1 cellular context compared by ENCODE assay signal in the genomic region with DNA sequence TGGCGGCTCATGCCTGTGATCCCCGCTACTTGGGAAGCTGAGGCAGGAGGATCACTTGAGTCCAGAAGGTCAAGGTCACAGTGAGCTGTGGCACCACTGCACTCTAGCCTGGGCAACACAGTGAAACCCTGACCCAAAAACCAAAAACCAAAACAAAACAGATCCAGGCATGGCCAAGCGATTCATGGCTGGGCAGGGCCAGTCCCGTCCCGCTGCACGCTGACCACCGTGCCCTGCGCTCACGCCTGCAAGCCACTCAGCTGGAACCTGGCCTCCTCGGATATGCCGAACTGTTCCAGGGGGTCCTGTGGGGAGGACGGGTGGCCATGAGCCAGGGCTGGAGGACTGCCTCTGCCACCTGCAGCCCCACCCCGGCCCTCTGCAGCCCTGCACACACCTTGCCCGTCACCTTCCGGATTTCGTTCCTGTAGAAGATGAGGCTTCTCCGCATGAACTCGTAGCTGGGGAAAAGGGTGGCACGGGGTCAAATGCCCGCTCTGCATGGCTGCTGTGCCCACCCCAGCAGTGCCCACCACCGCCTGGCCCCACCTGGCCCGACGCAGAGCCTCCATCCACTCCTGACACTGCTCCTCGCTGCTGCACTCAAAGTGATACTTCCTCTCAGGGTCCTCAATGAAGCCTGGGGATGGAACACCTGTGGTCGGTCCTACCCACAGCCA.
TF ChIP-seq lines count a peak whose summit lies in the region.

No MANE protein-coding gene starts in this region.

TF ChIP-seq in H1, 55 proteins besides CTCF, POLR2A, EP300 and RAD21:
- TF ChIP-seq JUND (IDR thresholded peaks at IDR 0.05; ENCODE audit: low read length) (no peak), MAFK (IDR thresholded peaks at IDR 0.05; ENCODE audit: low read depth, low read length) (no peak), SUZ12 (IDR thresholded peaks at IDR 0.05; ENCODE audit: low read length) (no peak), CHD1 (IDR thresholded peaks at IDR 0.05; ENCODE audit: low read depth, low read length) (no peak), SIN3A (conservative IDR thresholded peaks at IDR 0.05 in 1 of 2, IDR thresholded peaks at IDR 0.05 in 1 of 2; ENCODE audit: low read depth in 1 of 2, low read length in 2 of 2) (no peak), HDAC6 (IDR thresholded peaks at IDR 0.05; ENCODE audit: low read depth, low read length) (no peak), RFX5 (IDR thresholded peaks at IDR 0.05; ENCODE audit: borderline replicate concordance, low read depth, low read length) (no peak), GTF2F1 (IDR thresholded peaks at IDR 0.05; ENCODE audit: borderline replicate concordance, low read depth, low read length) (no peak)
- TF ChIP-seq, protein P1, sequence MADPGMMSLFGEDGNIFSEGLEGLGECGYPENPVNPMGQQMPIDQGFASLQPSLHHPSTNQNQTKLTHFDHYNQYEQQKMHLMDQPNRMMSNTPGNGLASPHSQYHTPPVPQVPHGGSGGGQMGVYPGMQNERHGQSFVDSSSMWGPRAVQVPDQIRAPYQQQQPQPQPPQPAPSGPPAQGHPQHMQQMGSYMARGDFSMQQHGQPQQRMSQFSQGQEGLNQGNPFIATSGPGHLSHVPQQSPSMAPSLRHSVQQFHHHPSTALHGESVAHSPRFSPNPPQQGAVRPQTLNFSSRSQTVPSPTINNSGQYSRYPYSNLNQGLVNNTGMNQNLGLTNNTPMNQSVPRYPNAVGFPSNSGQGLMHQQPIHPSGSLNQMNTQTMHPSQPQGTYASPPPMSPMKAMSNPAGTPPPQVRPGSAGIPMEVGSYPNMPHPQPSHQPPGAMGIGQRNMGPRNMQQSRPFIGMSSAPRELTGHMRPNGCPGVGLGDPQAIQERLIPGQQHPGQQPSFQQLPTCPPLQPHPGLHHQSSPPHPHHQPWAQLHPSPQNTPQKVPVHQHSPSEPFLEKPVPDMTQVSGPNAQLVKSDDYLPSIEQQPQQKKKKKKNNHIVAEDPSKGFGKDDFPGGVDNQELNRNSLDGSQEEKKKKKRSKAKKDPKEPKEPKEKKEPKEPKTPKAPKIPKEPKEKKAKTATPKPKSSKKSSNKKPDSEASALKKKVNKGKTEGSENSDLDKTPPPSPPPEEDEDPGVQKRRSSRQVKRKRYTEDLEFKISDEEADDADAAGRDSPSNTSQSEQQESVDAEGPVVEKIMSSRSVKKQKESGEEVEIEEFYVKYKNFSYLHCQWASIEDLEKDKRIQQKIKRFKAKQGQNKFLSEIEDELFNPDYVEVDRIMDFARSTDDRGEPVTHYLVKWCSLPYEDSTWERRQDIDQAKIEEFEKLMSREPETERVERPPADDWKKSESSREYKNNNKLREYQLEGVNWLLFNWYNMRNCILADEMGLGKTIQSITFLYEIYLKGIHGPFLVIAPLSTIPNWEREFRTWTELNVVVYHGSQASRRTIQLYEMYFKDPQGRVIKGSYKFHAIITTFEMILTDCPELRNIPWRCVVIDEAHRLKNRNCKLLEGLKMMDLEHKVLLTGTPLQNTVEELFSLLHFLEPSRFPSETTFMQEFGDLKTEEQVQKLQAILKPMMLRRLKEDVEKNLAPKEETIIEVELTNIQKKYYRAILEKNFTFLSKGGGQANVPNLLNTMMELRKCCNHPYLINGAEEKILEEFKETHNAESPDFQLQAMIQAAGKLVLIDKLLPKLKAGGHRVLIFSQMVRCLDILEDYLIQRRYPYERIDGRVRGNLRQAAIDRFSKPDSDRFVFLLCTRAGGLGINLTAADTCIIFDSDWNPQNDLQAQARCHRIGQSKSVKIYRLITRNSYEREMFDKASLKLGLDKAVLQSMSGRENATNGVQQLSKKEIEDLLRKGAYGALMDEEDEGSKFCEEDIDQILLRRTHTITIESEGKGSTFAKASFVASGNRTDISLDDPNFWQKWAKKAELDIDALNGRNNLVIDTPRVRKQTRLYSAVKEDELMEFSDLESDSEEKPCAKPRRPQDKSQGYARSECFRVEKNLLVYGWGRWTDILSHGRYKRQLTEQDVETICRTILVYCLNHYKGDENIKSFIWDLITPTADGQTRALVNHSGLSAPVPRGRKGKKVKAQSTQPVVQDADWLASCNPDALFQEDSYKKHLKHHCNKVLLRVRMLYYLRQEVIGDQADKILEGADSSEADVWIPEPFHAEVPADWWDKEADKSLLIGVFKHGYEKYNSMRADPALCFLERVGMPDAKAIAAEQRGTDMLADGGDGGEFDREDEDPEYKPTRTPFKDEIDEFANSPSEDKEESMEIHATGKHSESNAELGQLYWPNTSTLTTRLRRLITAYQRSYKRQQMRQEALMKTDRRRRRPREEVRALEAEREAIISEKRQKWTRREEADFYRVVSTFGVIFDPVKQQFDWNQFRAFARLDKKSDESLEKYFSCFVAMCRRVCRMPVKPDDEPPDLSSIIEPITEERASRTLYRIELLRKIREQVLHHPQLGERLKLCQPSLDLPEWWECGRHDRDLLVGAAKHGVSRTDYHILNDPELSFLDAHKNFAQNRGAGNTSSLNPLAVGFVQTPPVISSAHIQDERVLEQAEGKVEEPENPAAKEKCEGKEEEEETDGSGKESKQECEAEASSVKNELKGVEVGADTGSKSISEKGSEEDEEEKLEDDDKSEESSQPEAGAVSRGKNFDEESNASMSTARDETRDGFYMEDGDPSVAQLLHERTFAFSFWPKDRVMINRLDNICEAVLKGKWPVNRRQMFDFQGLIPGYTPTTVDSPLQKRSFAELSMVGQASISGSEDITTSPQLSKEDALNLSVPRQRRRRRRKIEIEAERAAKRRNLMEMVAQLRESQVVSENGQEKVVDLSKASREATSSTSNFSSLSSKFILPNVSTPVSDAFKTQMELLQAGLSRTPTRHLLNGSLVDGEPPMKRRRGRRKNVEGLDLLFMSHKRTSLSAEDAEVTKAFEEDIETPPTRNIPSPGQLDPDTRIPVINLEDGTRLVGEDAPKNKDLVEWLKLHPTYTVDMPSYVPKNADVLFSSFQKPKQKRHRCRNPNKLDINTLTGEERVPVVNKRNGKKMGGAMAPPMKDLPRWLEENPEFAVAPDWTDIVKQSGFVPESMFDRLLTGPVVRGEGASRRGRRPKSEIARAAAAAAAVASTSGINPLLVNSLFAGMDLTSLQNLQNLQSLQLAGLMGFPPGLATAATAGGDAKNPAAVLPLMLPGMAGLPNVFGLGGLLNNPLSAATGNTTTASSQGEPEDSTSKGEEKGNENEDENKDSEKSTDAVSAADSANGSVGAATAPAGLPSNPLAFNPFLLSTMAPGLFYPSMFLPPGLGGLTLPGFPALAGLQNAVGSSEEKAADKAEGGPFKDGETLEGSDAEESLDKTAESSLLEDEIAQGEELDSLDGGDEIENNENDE (IDR thresholded peaks at IDR 0.05; ENCODE audit: insufficient replicate concordance, low read length) = no peak
